Comparison of ENCODE assay signal across 1 cellular context in the genomic region with DNA sequence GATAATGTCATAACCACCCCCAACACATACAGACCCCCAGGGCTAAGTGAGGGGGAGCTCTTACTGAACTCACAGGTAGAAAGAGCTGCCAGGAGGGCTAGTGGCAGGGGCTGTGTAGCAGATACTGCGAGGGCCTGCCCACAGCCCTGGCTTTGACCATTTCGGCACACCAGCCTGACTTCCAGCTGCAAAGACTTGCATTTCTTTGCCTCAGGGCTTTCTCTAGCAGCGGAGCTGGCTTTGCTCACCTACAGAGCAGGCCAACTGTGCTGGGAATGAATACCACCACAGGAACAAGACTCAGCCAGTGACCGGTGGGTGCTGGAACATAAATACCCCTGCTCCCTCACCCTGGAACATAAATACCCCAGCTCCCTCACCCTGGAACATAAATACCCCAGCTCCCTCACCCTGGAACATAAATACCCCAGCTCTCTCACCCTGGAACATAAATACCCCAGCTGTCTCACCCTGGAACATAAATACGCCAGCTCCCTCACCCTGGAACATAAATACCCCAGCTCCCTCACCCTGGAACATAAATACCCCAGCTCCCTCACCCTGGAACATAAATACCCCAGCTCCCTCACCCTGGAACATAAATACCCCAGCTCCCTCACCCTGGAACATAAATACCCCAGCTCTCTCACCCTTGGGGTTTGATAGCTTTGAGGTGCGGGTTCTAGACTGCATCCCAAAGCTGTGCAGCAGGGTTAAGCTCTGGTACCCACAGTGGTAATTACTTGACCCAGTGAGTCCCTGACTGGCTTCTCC. TPM values are rescaled to one million over a fixed set of nuclear protein-coding genes. Genes with fewer than 3 reads are reported as not detected.
"Had no signal": no experiment of that assay in that cellular context is flagged by ENCODE, and none has a peak within 500 bp of the region (broad histone marks: within the 10 kb centered on the region; RNA-seq: fewer than 3 reads in every experiment).

No MANE protein-coding gene starts in this region.

RNA-seq across cellular contexts. Expression of gene RTN4RL1, which starts 11.7 kb away (rescaled TPM):
- total RNA-seq: SJSA1 had no signal
